In the genomic region with DNA sequence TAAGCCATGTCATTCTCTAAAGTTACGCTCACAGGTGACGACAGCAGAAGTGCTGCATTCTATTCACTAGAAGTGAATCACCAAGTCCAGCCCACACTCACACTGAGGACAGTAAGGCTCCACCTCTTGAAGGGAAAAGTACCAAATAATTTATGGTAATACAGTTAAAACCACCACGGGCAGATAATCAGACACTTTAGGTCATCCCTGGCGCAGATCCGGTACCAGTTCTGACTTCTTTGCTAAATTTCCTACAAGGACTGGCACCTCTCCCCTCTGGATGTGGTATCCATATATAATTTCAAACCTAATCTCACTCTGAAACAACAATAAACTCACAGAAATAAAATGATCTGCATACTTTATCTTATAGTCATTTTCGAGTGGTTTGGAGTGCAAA, we compare ENCODE assay signal across 19 cellular contexts.
DNase-seq lines count a peak whose midpoint lies in the region.
"Had no signal": no experiment of that assay in that cellular context is flagged by ENCODE, and none has a peak within 500 bp of the region (broad histone marks: within the 10 kb centered on the region; RNA-seq: fewer than 3 reads in every experiment).

No MANE protein-coding gene starts in this region.

- H3K9ac ChIP-seq in adipocyte (ENCODE audit: low read length), result no peak overlapping the region
- H3K9ac ChIP-seq: BLaER1 treated with 17β-estradiol and CSF1 and Interleukin-3, amounts not matched to agents 10 nM and 100 nM had no signal

- H3K27me3 Mint-ChIP-seq in activated CD4-positive, alpha-beta T cell treated with anti-CD3 and anti-CD28 coated beads, Interleukin-2, amount 10 ng/mL, durations not matched to agents 7 days and 5 days, result no peaks in the 10 kb centered on the region
- H3K27me3 Mint-ChIP-seq: CD4-positive, alpha-beta T cell; CD8-positive, alpha-beta memory T cell had no signal

- CTCF ChIA-PET in activated CD4-positive, alpha-beta T cell treated with anti-CD3 and anti-CD28 coated beads, Interleukin-2, amount 10 ng/mL, durations not matched to agents 7 days and 5 days (lab: Charles Lee), result no interaction called here

- POLR2A ChIA-PET in activated CD4-positive, alpha-beta T cell treated with anti-CD3 and anti-CD28 coated beads, Interleukin-2, amount 10 ng/mL, durations not matched to agents 7 days and 5 days (lab: Charles Lee), result no interaction called here

- H3K36me3 ChIP-seq in adipocyte (ENCODE audit: control insufficient read depth, insufficient read depth, low read length, severe bottlenecking), result no peaks in the 10 kb centered on the region
- H3K36me3 ChIP-seq: BE2C; BLaER1 treated with 17β-estradiol and CSF1 and Interleukin-3, amounts not matched to agents 10 nM and 100 nM; HAP-1 had no signal

- no peaks in the 10 kb centered on the region for H3K27me3 ChIP-seq in adipocyte (replicated peaks; ENCODE audit: control insufficient read depth, insufficient read depth, low read length)
- H3K27me3 ChIP-seq: BE2C; BLaER1 treated with 17β-estradiol and CSF1 and Interleukin-3, amounts not matched to agents 10 nM and 100 nM had no signal

- H3K9me3 ChIP-seq in adipocyte (ENCODE audit: control insufficient read depth, low read length), result no peaks in the 10 kb centered on the region
- H3K9me3 ChIP-seq: BE2C; BLaER1 treated with 17β-estradiol and CSF1 and Interleukin-3, amounts not matched to agents 10 nM and 100 nM; HAP-1 had no signal

- H3K4me1 ChIP-seq in adipocyte (ENCODE audit: control insufficient read depth, insufficient read depth, low read length), result no peaks in the 10 kb centered on the region
- H3K4me1 ChIP-seq: BE2C; BLaER1 treated with 17β-estradiol and CSF1 and Interleukin-3, amounts not matched to agents 10 nM and 100 nM; HAP-1 had no signal

- H3K4me3 ChIP-seq in adipocyte (ENCODE audit: low read length), result no peak overlapping the region
- H3K4me3 ChIP-seq: BLaER1 treated with 17β-estradiol and CSF1 and Interleukin-3, amounts not matched to agents 10 nM and 100 nM; GM12878; GM23338; HAP-1 had no signal

- H3K9me3 Mint-ChIP-seq in activated CD4-positive, alpha-beta T cell treated with anti-CD3 and anti-CD28 coated beads, Interleukin-2, amount 10 ng/mL, durations not matched to agents 7 days and 5 days, result peaks cover 4% of the 10 kb centered on the region
- H3K9me3 Mint-ChIP-seq: CD4-positive, alpha-beta T cell had no signal

- H3K4me1 Mint-ChIP-seq in activated CD4-positive, alpha-beta T cell treated with anti-CD3 and anti-CD28 coated beads, Interleukin-2, amount 10 ng/mL, durations not matched to agents 7 days and 5 days, result no peaks in the 10 kb centered on the region
- H3K4me1 Mint-ChIP-seq: CD14-positive monocyte; CD8-positive, alpha-beta memory T cell; GM23338 had no signal

- H3K36me3 Mint-ChIP-seq in activated CD4-positive, alpha-beta T cell treated with anti-CD3 and anti-CD28 coated beads, Interleukin-2, amount 10 ng/mL, durations not matched to agents 7 days and 5 days (ENCODE audit: low read depth), result no peaks in the 10 kb centered on the region
- H3K36me3 Mint-ChIP-seq: CD14-positive monocyte; CD8-positive, alpha-beta memory T cell had no signal

- DNase-seq in M059J (ENCODE audit: low read depth), result peak; percentile 12
- DNase-seq in adipocyte (ENCODE audit: low read depth), result peak; percentile 20
- DNase-seq in astrocyte of the hippocampus (ENCODE audit: low read depth, low spot score), result peak; percentile 2
- no peak for DNase-seq in NCI-H2107 (lab: John Stamatoyannopoulos, UW)
- DNase-seq in NCI-H2227 treated with DMSO at 0.1 percent for 48 hours (lab: John Stamatoyannopoulos, UW), result no peak
- DNase-seq in activated CD4-positive, alpha-beta T cell treated with anti-CD3 and anti-CD28 coated beads, Interleukin-2, amount 10 ng/mL, durations not matched to agents 7 days and 5 days, result no peak
- DNase-seq: BE2C; CD4-positive, alpha-beta T cell; CD8-positive, alpha-beta memory T cell; DMS 273 treated with DMSO at 0.1 percent for 48 hours; DMS79; EL; GDM1; HFFc6 had no signal

- no peak overlapping the region for H3K27ac Mint-ChIP-seq in activated CD4-positive, alpha-beta T cell treated with anti-CD3 and anti-CD28 coated beads, Interleukin-2, amount 10 ng/mL, durations not matched to agents 7 days and 5 days
- H3K27ac Mint-ChIP-seq: CD14-positive monocyte; CD4-positive, alpha-beta T cell; CD8-positive, alpha-beta memory T cell; GM23338; HFFc6 had no signal

- no peak overlapping the region for H3K4me3 Mint-ChIP-seq in activated CD4-positive, alpha-beta T cell treated with anti-CD3 and anti-CD28 coated beads, Interleukin-2, amount 10 ng/mL, durations not matched to agents 7 days and 5 days
- H3K4me3 Mint-ChIP-seq: CD14-positive monocyte; CD4-positive, alpha-beta T cell; CD8-positive, alpha-beta memory T cell; GM23338; HFFc6 had no signal

Comparison
In these comparisons a context has a peak if more than half of its experiments do, and no peak if none do; other contexts are left out.
1. DNase-seq: peak in M059J (single experiment), adipocyte (single experiment) and astrocyte of the hippocampus (single experiment); none in NCI-H2107 (single experiment), NCI-H2227 treated with DMSO at 0.1 percent for 48 hours (single experiment) and activated CD4-positive, alpha-beta T cell treated with anti-CD3 and anti-CD28 coated beads, Interleukin-2, amount 10 ng/mL, durations not matched to agents 7 days and 5 days (single experiment).